Comparison of ENCODE assay signal across 22 cellular contexts in genomic region chr4:15853345-15853744, GRCh38.
"Had no signal": no experiment of that assay in that cellular context is flagged by ENCODE, and none has a peak within 500 bp of the region (broad histone marks: within the 10 kb centered on the region; RNA-seq: fewer than 3 reads in every experiment).

No MANE protein-coding gene starts in this region.

- DNase-seq: hypothalamus; islet precursor cell; left ventricle myocardium inferior; mesendoderm; naive B cell; nucleus accumbens; pancreas; posterior cingulate gyrus; retina; right cardiac atrium; sigmoid colon; small intestine; spleen; stimulated activated CD4-positive, alpha-beta T cell treated with anti-CD3 and anti-CD28 coated beads, Interleukin-4, amount 100 ng/mL, for 24 hours; stimulated activated naive CD4-positive, alpha-beta T cell; transverse colon had no signal

- H3K4me3 ChIP-seq: left ventricle myocardium inferior, lung, pancreas, prostate gland, sigmoid colon, spleen, suprapubic skin, transverse colon, upper lobe of left lung, vagina had no signal

- FAIRE-seq: pancreas, small intestine had no signal

- H3K36me3 ChIP-seq: left ventricle myocardium inferior, pancreas, prostate gland, sigmoid colon, suprapubic skin, transverse colon, upper lobe of left lung, vagina had no signal

- H3K4me1 ChIP-seq: left ventricle myocardium inferior, pancreas, prostate gland, spleen, transverse colon, upper lobe of left lung, vagina had no signal

- ATAC-seq: pancreas; right cardiac atrium; stimulated activated effector memory CD8-positive, alpha-beta T cell treated with anti-CD3 and anti-CD28 coated beads, Interleukin-12 subunit alpha, Interleukin-12 subunit beta, amount 100 ng/mL, for 72 hours had no signal

- H3K9me3 ChIP-seq: left ventricle myocardium inferior, pancreas, prostate gland, sigmoid colon, spleen, suprapubic skin, transverse colon, upper lobe of left lung, vagina had no signal

- H3K27me3 ChIP-seq: pancreas, sigmoid colon, spleen, suprapubic skin, transverse colon, upper lobe of left lung, vagina had no signal

- H3K27ac ChIP-seq: left ventricle myocardium inferior, pancreas, prostate gland, spleen, transverse colon, upper lobe of left lung, vagina had no signal
